In genomic region chr14:104749111-104749649, GRCh38 we compare ENCODE assay signal across 12 cellular contexts. TPM values are rescaled to one million over a fixed set of nuclear protein-coding genes. Genes with fewer than 3 reads are reported as not detected.
DNase-seq lines count a peak whose midpoint lies in the region; ATAC-seq and TF ChIP-seq lines count a peak whose summit lies in the region.
"Had no signal": no experiment of that assay in that cellular context is flagged by ENCODE, and none has a peak within 500 bp of the region (broad histone marks: within the 10 kb centered on the region; RNA-seq: fewer than 3 reads in every experiment).

No MANE protein-coding gene starts in this region.

- peaks cover 11% of the 10 kb centered on the region for H4K20me1 ChIP-seq in SK-N-SH (ENCODE audit: insufficient read depth)

- peaks cover 13% of the 10 kb centered on the region for H3K79me2 ChIP-seq in SK-N-SH (ENCODE audit: insufficient read depth)

- POLR2A ChIA-PET in SK-N-SH (lab: Yijun Ruan, JAX) = no interaction called here

- no peaks in the 10 kb centered on the region for H3K27me3 ChIP-seq in esophagus (ENCODE audit: control insufficient read depth in 1 of 2, insufficient read depth in 2 of 2, low read length in 2 of 2)
- no peaks in the 10 kb centered on the region for H3K27me3 ChIP-seq in SK-N-SH (ENCODE audit: insufficient read depth)

- CTCF ChIA-PET in SK-N-SH (lab: Yijun Ruan, JAX) = interaction anchor here (1.2 to 1.6 kb wide), 2 partner anchors 20 to 26 kb away, joined by 5 read pairs; partner anchors contain the start of gene ADSS1

- peaks cover 7% of the 10 kb centered on the region for H3F3A ChIP-seq in SK-N-SH (replicated peaks; ENCODE audit: insufficient read depth)

- H3K36me3 ChIP-seq in esophagus (ENCODE audit: control insufficient read depth in 2 of 2, insufficient read depth in 2 of 2, low read length in 1 of 2) = peaks cover 0 to 2% of the 10 kb centered on the region in 2 donors
- no peaks in the 10 kb centered on the region for H3K36me3 ChIP-seq in SK-N-SH (replicated peaks in 1 of 2; ENCODE audit: control insufficient read depth in 1 of 2, insufficient read depth in 2 of 2, low read length in 1 of 2)

- no peak for TF ChIP-seq CTCF in AG09309 (IDR thresholded peaks at IDR 0.05; ENCODE audit: control insufficient read depth, insufficient read depth, low read depth, low read length, missing control alignments)
- TF ChIP-seq CTCF in SK-N-SH (IDR thresholded peaks at IDR 0.05) = no peak

- no peak overlapping the region for H2AFZ ChIP-seq in SK-N-SH (ENCODE audit: low read depth)

- H3K9me2 ChIP-seq in SK-N-SH = no peaks in the 10 kb centered on the region

- no peak for ATAC-seq in HG02938 (IDR thresholded peaks at IDR 0.05; ENCODE audit: unreplicated experiment)
- no peak for ATAC-seq in GM21717 (IDR thresholded peaks at IDR 0.05; ENCODE audit: unreplicated experiment)
- ATAC-seq: activated CD8-positive, alpha-beta T cell treated with anti-CD3 and anti-CD28 coated beads, Interleukin-2, amount 10 ng/mL, durations not matched to agents 7 days and 5 days had no signal

- H3K9ac ChIP-seq in SK-N-SH = no peak overlapping the region

- H3K27ac ChIP-seq in esophagus (ENCODE audit: low read depth in 2 of 2, low read length in 1 of 2) (peak overlapping the region; percentile 70 to 71), SK-N-SH (ENCODE audit: low read depth in 2 of 2, low read length in 1 of 2) (no peak overlapping the region)

- H3K4me3 ChIP-seq in AG09309 (ENCODE audit: control insufficient read depth, low read depth, low read length) (no peak overlapping the region), esophagus (ENCODE audit: low read depth in 1 of 2, low read length in 2 of 2) (no peak overlapping the region), SK-N-SH (ENCODE audit: low read depth in 2 of 2, low read length in 1 of 2) (no peak overlapping the region)

- TF ChIP-seq RAD21 in SK-N-SH (IDR thresholded peaks at IDR 0.05; ENCODE audit: low read length) = no peak

- H3K4me2 ChIP-seq in SK-N-SH = no peak overlapping the region

- H3K9me3 ChIP-seq in esophagus (ENCODE audit: control insufficient read depth in 2 of 2, insufficient read depth in 1 of 2, low read depth in 1 of 2, low read length in 1 of 2) (no peaks in the 10 kb centered on the region), SK-N-SH (no peaks in the 10 kb centered on the region)

- TF ChIP-seq EP300 in SK-N-SH (IDR thresholded peaks at IDR 0.05; ENCODE audit: borderline replicate concordance in 1 of 2, low read depth in 1 of 2, low read length in 1 of 2) = no peak

- WGBS in esophagus, 2 donors = 36 to 50% methylated on average over 11 of the region's 11 CpGs
- WGBS in SK-N-SH (ENCODE audit: low lambda C conversion rate) = 65% methylated on average over 6 of the region's 11 CpGs

- DNase-seq in AG09309 (ENCODE audit: low read depth) (peak; percentile 13), NCI-H2171 (lab: John Stamatoyannopoulos, UW) (peak; percentile 68), myocyte (ENCODE audit: low read depth) (peak; percentile 63), SK-N-SH (no peak), DMS114 treated with DMSO at 0.1 percent for 48 hours (lab: John Stamatoyannopoulos, UW; ENCODE audit: unreplicated experiment) (no peak)
- DNase-seq: activated CD8-positive, alpha-beta T cell treated with anti-CD3 and anti-CD28 coated beads, Interleukin-2, amount 10 ng/mL, durations not matched to agents 7 days and 5 days; DMS79; H9; NCI-H1436 treated with DMSO at 0.1 percent for 48 hours had no signal

- H3K4me1 ChIP-seq in esophagus (ENCODE audit: control insufficient read depth in 2 of 2, insufficient read depth in 2 of 2, low read length in 1 of 2) = peaks cover 2 to 39% of the 10 kb centered on the region in 2 donors
- peaks cover 1 to 9% of the 10 kb centered on the region in 2 experiments; a peak in 2 of 4 replicates for H3K4me1 ChIP-seq in SK-N-SH (ENCODE audit: control insufficient read depth in 1 of 2, insufficient read depth in 2 of 2, low read depth in 1 of 2, low read length in 1 of 2)

TF ChIP-seq in SK-N-SH, 30 proteins besides CTCF, POLR2A, EP300 and RAD21:
- no peak for TF ChIP-seq RCOR1 (IDR thresholded peaks at IDR 0.05; ENCODE audit: low read length)

RNA-seq across cellular contexts. Expression of gene SIVA1, which starts 3.8 kb away (rescaled TPM):
- 100 to 1,000 TPM in 1 of 2 donors, 10 to 100 TPM in 1; 60.5 to 159 TPM for polyA plus RNA-seq in esophagus
- total RNA-seq in myocyte = 173 and 212 TPM in 2 replicates
- 73.7 TPM for polyA plus RNA-seq in myocyte (2012)
- 122 and 137 TPM in 2 replicates for polyA plus RNA-seq in SK-N-SH (2012; rRNA removed)
- 57.2 and 97.8 TPM in 2 replicates for polyA plus RNA-seq in SK-N-SH (2012; cell fraction: cytosol; rRNA removed)
- 109 and 142 TPM in 2 replicates for polyA plus RNA-seq in SK-N-SH (2012; cell fraction: nucleus; rRNA removed)

RNA-seq across cellular contexts. Expression of gene ADSS1, which starts 25.2 kb away (rescaled TPM):
- 10 to 100 TPM in 1 of 2 donors, 1 to 10 TPM in 1; 5.8 to 10.2 TPM for polyA plus RNA-seq in esophagus
- total RNA-seq in myocyte = 11.2 and 20.2 TPM in 2 replicates
- 11.3 TPM for polyA plus RNA-seq in myocyte (2012)
- 11.8 and 14.3 TPM in 2 replicates for polyA plus RNA-seq in SK-N-SH (2012; rRNA removed)
- polyA plus RNA-seq in SK-N-SH (2012; cell fraction: cytosol; rRNA removed) = 11.0 and 11.2 TPM in 2 replicates
- 44.6 and 48.8 TPM in 2 replicates for polyA plus RNA-seq in SK-N-SH (2012; cell fraction: nucleus; rRNA removed)

RNA-seq across cellular contexts. Expression of gene AKT1, which starts 46.4 kb away (rescaled TPM):
- polyA plus RNA-seq in esophagus (10 to 100 TPM; 62.6 to 62.9 TPM), SK-N-SH (2012; rRNA removed) (185 and 198 TPM in 2 replicates)
- total RNA-seq in myocyte = 128 and 136 TPM in 2 replicates
- 160 TPM for polyA plus RNA-seq in myocyte (2012)
- polyA plus RNA-seq in SK-N-SH (2012; cell fraction: cytosol; rRNA removed) = 99.2 and 137 TPM in 2 replicates
- polyA plus RNA-seq in SK-N-SH (2012; cell fraction: nucleus; rRNA removed) = 365 and 420 TPM in 2 replicates

RNA-seq across cellular contexts. Expression of gene ZBTB42, which starts 51.7 kb away (rescaled TPM):
- polyA plus RNA-seq in esophagus (1 to 10 TPM; 5.0 TPM), SK-N-SH (2012; rRNA removed) (2.9 and 3.1 TPM in 2 replicates)
- total RNA-seq in myocyte = 7.6 TPM in 2 replicates
- polyA plus RNA-seq in myocyte (2012) = 2.5 TPM
- 1.4 and 2.2 TPM in 2 replicates for polyA plus RNA-seq in SK-N-SH (2012; cell fraction: cytosol; rRNA removed)
- 1.7 TPM in 2 replicates for polyA plus RNA-seq in SK-N-SH (2012; cell fraction: nucleus; rRNA removed)

RNA-seq across cellular contexts. Expression of gene INF2, which starts 59.8 kb away (rescaled TPM):
- polyA plus RNA-seq in esophagus (10 to 100 TPM; 26.6 to 41.9 TPM), SK-N-SH (2012; rRNA removed) (20.1 and 32.5 TPM in 2 replicates)
- 87.3 and 113 TPM in 2 replicates for total RNA-seq in myocyte
- polyA plus RNA-seq in myocyte (2012) = 122 TPM
- polyA plus RNA-seq in SK-N-SH (2012; cell fraction: cytosol; rRNA removed) = 15.4 and 20.2 TPM in 2 replicates
- polyA plus RNA-seq in SK-N-SH (2012; cell fraction: nucleus; rRNA removed) = 97.9 and 115 TPM in 2 replicates

Comparison
In these comparisons a context has a peak if more than half of its experiments do, and no peak if none do; other contexts are left out.
1. DNase-seq: peak in AG09309 (single experiment), NCI-H2171 (single experiment) and myocyte (single experiment); none in SK-N-SH (single experiment) and DMS114 treated with DMSO at 0.1 percent for 48 hours (single experiment).
2. H3K27ac ChIP-seq: peak in esophagus (2 of 2); none in SK-N-SH (0 of 2).